Comparison of ENCODE assay signal across 14 cellular contexts in genomic region chr2:40668435-40668834, GRCh38.
DNase-seq lines count a peak whose midpoint lies in the region; ATAC-seq, FAIRE-seq and TF ChIP-seq lines count a peak whose summit lies in the region.
"Had no signal": no experiment of that assay in that cellular context is flagged by ENCODE, and none has a peak within 500 bp of the region (broad histone marks: within the 10 kb centered on the region; RNA-seq: fewer than 3 reads in every experiment).

No MANE protein-coding gene starts in this region.

- H3K27ac ChIP-seq in HepG2 (ENCODE audit: extremely low read length, insufficient read depth, low read length), result no peak overlapping the region
- peak overlapping the region; percentile 75 to 86 for H3K27ac ChIP-seq in uterus
- no peak overlapping the region for H3K27ac ChIP-seq in PC-3 (ENCODE audit: low read length)

- POLR2A ChIA-PET in HepG2 (lab: Yijun Ruan, JAX), result no interaction called here
- POLR2A ChIA-PET in PC-3 (lab: Charles Lee; ENCODE audit: unreplicated experiment), result no interaction called here

- H3K9me3 ChIP-seq in HepG2 (ENCODE audit: low read length) (peaks cover 4% of the 10 kb centered on the region; the same call in 1 of the 2 replicates), uterus (no peaks in the 10 kb centered on the region), PC-3 (ENCODE audit: low read length) (no peaks in the 10 kb centered on the region)

- BruUV-seq in HepG2 (replicated peaks; lab: Mats Ljungman, UMichigan) (no TSS peak), PC-3 (replicated peaks; lab: Mats Ljungman, UMichigan) (no TSS peak)

- H4K20me1 ChIP-seq in HepG2 (ENCODE audit: insufficient read depth, low read length) (no peaks in the 10 kb centered on the region), PC-3 (ENCODE audit: low read length) (no peaks in the 10 kb centered on the region)

- H3K9ac ChIP-seq in HepG2 (ENCODE audit: insufficient read depth, low read depth, low read length) (no peak overlapping the region), PC-3 (ENCODE audit: low read length) (no peak overlapping the region)

- H3K4me3 ChIP-seq in HepG2 (replicated peaks in 1 of 3; ENCODE audit: insufficient read depth in 1 of 3, low read depth in 2 of 3, low read length in 3 of 3), result no peak overlapping the region
- H3K4me3 ChIP-seq in uterus, result no peak overlapping the region
- no peak overlapping the region for H3K4me3 ChIP-seq in PC-3 (ENCODE audit: low read length)
- H3K4me3 ChIP-seq: GM23338, heart left ventricle had no signal

- TF ChIP-seq POLR2A in HepG2 (IDR thresholded peaks at IDR 0.05; ENCODE audit: insufficient read depth in 1 of 2, low read depth in 2 of 2, low read length in 2 of 2) (no peak), uterus (IDR thresholded peaks at IDR 0.05) (no peak)

- no peak for TF ChIP-seq CTCF in HepG2 (CRISPR knock-in tag; IDR thresholded peaks at IDR 0.05)
- no peak for TF ChIP-seq CTCF in uterus (IDR thresholded peaks at IDR 0.05)
- no peak for TF ChIP-seq CTCF in PC-3 (conservative IDR thresholded peaks at IDR 0.05; ENCODE audit: low read depth, low read length)

- no peaks in the 10 kb centered on the region for H3K36me3 ChIP-seq in HepG2 (replicated peaks in 1 of 2; ENCODE audit: control insufficient read depth in 1 of 2, insufficient read depth in 2 of 2, low read length in 2 of 2)
- H3K36me3 ChIP-seq in uterus, result no peaks in the 10 kb centered on the region
- no peaks in the 10 kb centered on the region for H3K36me3 ChIP-seq in PC-3 (ENCODE audit: low read depth, low read length)
- H3K36me3 ChIP-seq: heart left ventricle had no signal

- intact Hi-C loops in Right ventricle myocardium inferior (cut with DNase I), result no loop called here
- intact Hi-C loops in cardiac septum (cut with DNase I), result no loop called here
- intact Hi-C loops in HepG2 (cut with micrococcal nuclease; ENCODE audit: unreplicated experiment), result no loop called here
- intact Hi-C loops in uterus (cut with DNase I; ENCODE audit: low total_unique reads), result no loop called here
- intact Hi-C loops in PC-3 (cut with micrococcal nuclease), result no loop called here

- DNase-seq in Right ventricle myocardium inferior (ENCODE audit: missing footprints) (no peak), cardiac septum (ENCODE audit: low spot score) (no peak), SKM-1 treated with dmso at 0.1 percent for 144 hours (lab: John Stamatoyannopoulos, UW; ENCODE audit: unreplicated experiment) (peak; percentile 66), HepG2 (ENCODE audit: low spot score) (no peak), uterus (peak; percentile 62 to 76), PC-3 (no peak)
- DNase-seq in effector CD4-positive, alpha-beta T cell, result no peak
- DNase-seq: activated T-cell treated with anti-CD3 and anti-CD28 coated beads, Interleukin-2, amount 50 U/mL, for 1 hour; DMS53; heart left ventricle; NCI-H1105 treated with DMSO at 0.1 percent for 48 hours; T-helper 1 cell had no signal

- H3K79me2 ChIP-seq in HepG2 (ENCODE audit: insufficient read depth, low read length) (no peaks in the 10 kb centered on the region), PC-3 (ENCODE audit: low read length) (no peaks in the 10 kb centered on the region)

- TF ChIP-seq EP300 in HepG2 (IDR thresholded peaks at IDR 0.05; ENCODE audit: low read depth in 2 of 2, low read length in 2 of 2) (no peak), HepG2 (CRISPR knock-in tag; IDR thresholded peaks at IDR 0.05; ENCODE audit: borderline replicate concordance) (no peak)

- H3F3A ChIP-seq in PC-3 (ENCODE audit: low read length, unreplicated experiment), result no peaks in the 10 kb centered on the region

- no peaks in the 10 kb centered on the region for H3K27me3 ChIP-seq in HepG2 (ENCODE audit: control insufficient read depth in 1 of 2, insufficient read depth in 2 of 2, low read length in 2 of 2)
- H3K27me3 ChIP-seq in uterus, result no peaks in the 10 kb centered on the region
- H3K27me3 ChIP-seq in PC-3 (ENCODE audit: low read length), result no peaks in the 10 kb centered on the region
- H3K27me3 ChIP-seq: heart left ventricle had no signal

- H2AFZ ChIP-seq in HepG2 (ENCODE audit: low read length), result no peak overlapping the region
- no peak overlapping the region for H2AFZ ChIP-seq in PC-3 (ENCODE audit: low read length)
- H2AFZ ChIP-seq: GM23338 had no signal

- H3K9me2 ChIP-seq in PC-3 (replicated peaks; ENCODE audit: low read length), result no peaks in the 10 kb centered on the region

- no peak for FAIRE-seq in HepG2 (lab: Jason Lieb, UNC)

- 21% methylated on average over 3 of the region's 3 CpGs for WGBS in HepG2 (ENCODE audit: low lambda C conversion rate)

- TF ChIP-seq RAD21 in HepG2 (CRISPR knock-in tag; IDR thresholded peaks at IDR 0.05), result no peak

- CTCF ChIA-PET in HepG2 (lab: Yijun Ruan, JAX; ENCODE audit: low intra/inter-chr PET ratio, low total read pairs) (no interaction called here), PC-3 (lab: Charles Lee) (no interaction called here)

- H3K4me1 ChIP-seq in HepG2 (ENCODE audit: insufficient read depth, low read length) (no peaks in the 10 kb centered on the region), uterus (peaks cover 0 to 7% of the 10 kb centered on the region in 2 donors), PC-3 (ENCODE audit: insufficient read depth, low read length) (no peaks in the 10 kb centered on the region)

- in situ Hi-C loops in HepG2 (cut with HindIII; ENCODE audit: extremely low pct_ligation_motif_present, low pct_unique_long_range_greater_than_20kb), result no loop called here

- H3K4me2 ChIP-seq in HepG2 (ENCODE audit: low read depth, low read length) (no peak overlapping the region), PC-3 (ENCODE audit: low read length) (no peak overlapping the region)
- H3K4me2 ChIP-seq: GM23338 had no signal

- ATAC-seq in Right ventricle myocardium inferior, result peak; percentile 89
- ATAC-seq in HepG2, result no peak
- ATAC-seq in GM21360 (IDR thresholded peaks at IDR 0.05; ENCODE audit: unreplicated experiment), result no peak
- no peak for ATAC-seq in PC-3
- ATAC-seq: GM23338 had no signal

TF ChIP-seq in HepG2, 621 proteins besides CTCF, POLR2A, EP300 and RAD21:
- TF ChIP-seq ZNF260 (CRISPR knock-in tag; IDR thresholded peaks at IDR 0.05; ENCODE audit: borderline replicate concordance, low read depth) (no peak), ZBTB33 (CRISPR knock-in tag; IDR thresholded peaks at IDR 0.05) (no peak), HNRNPK (IDR thresholded peaks at IDR 0.05; ENCODE audit: low read depth, low read length, poor library complexity, severe bottlenecking) (no peak), ZNF501 (CRISPR knock-in tag; IDR thresholded peaks at IDR 0.05) (no peak), ZNF703 (CRISPR knock-in tag; IDR thresholded peaks at IDR 0.05; ENCODE audit: borderline replicate concordance) (no peak), ZNF143 (CRISPR knock-in tag; IDR thresholded peaks at IDR 0.05) (no peak), KDM1A (CRISPR knock-in tag; IDR thresholded peaks at IDR 0.05) (no peak), PCBP1 (IDR thresholded peaks at IDR 0.05; ENCODE audit: borderline replicate concordance, low read depth, low read length) (no peak), ZBTB3 (CRISPR knock-in tag; IDR thresholded peaks at IDR 0.05; ENCODE audit: borderline replicate concordance, low read depth) (no peak), GLI4 (CRISPR knock-in tag; IDR thresholded peaks at IDR 0.05; ENCODE audit: borderline replicate concordance) (no peak), CEBPG (CRISPR knock-in tag; IDR thresholded peaks at IDR 0.05) (peak; percentile 58), ATF2 (CRISPR knock-in tag; IDR thresholded peaks at IDR 0.05) (no peak), CEBPB (IDR thresholded peaks at IDR 0.05; ENCODE audit: borderline replicate concordance, low read depth, low read length) (peak; percentile 91), KDM3A (CRISPR knock-in tag; IDR thresholded peaks at IDR 0.05; ENCODE audit: low read depth) (no peak)

Comparison
In these comparisons a context has a peak if more than half of its experiments do, and no peak if none do; other contexts are left out.
1. DNase-seq: peak in SKM-1 treated with dmso at 0.1 percent for 144 hours (single experiment) and uterus (2 of 2); none in Right ventricle myocardium inferior (single experiment), cardiac septum (single experiment), HepG2 (single experiment), effector CD4-positive, alpha-beta T cell (single experiment) and PC-3 (single experiment).
2. H3K27ac ChIP-seq: peak in uterus (2 of 2); none in HepG2 (single experiment) and PC-3 (single experiment).